ENCODE assay signal across 33 cellular contexts in genomic region chr5:75985077-75985476, GRCh38.
"Had no signal": no experiment of that assay in that cellular context is flagged by ENCODE, and none has a peak within 500 bp of the region (broad histone marks: within the 10 kb centered on the region; RNA-seq: fewer than 3 reads in every experiment).

No MANE protein-coding gene starts in this region.

- H3K4me1 ChIP-seq: ascending aorta, breast epithelium, colonic mucosa, esophagus muscularis mucosa, foreskin keratinocyte, gastrocnemius medialis, heart right ventricle had no signal

- H3K9me3 ChIP-seq: ascending aorta, breast epithelium, colonic mucosa, esophagus muscularis mucosa, gastrocnemius medialis, heart right ventricle had no signal

- H3K4me3 Mint-ChIP-seq: activated CD4-positive, alpha-beta memory T cell treated with anti-CD3 and anti-CD28 coated beads for 36 hours; activated CD4-positive, alpha-beta T cell treated with anti-CD3 and anti-CD28 coated beads for 36 hours; activated CD4-positive, alpha-beta T cell treated with anti-CD3 and anti-CD28 coated beads, Interleukin-2, amount 10 ng/mL, durations not matched to agents 24 days and 14 days; activated naive CD4-positive, alpha-beta T cell treated with anti-CD3 and anti-CD28 coated beads, Interleukin-2, amount 10 ng/mL, durations not matched to agents 7 days and 5 days; activated naive CD8-positive, alpha-beta T cell treated with anti-CD3 and anti-CD28 coated beads, Interleukin-2, amount 10 ng/mL, durations not matched to agents 7 days and 5 days; activated T-cell treated with anti-CD3 and anti-CD28 coated beads, Interleukin-2, amount 50 U/mL, for 24 hours; activated T-cell treated with anti-CD3 and anti-CD28 coated beads, Interleukin-2, amount 50 U/mL, for 72 hours; brain; T-helper 17 cell; T-helper 2 cell treated with Interferon-gamma antibody and Interleukin-4, amounts not matched to agents 5 μg/mL and 100 μg/mL, for 36 hours had no signal

- DNase-seq: activated CD4-positive, alpha-beta memory T cell treated with anti-CD3 and anti-CD28 coated beads for 36 hours; activated CD4-positive, alpha-beta T cell treated with anti-CD3 and anti-CD28 coated beads for 36 hours; activated CD4-positive, alpha-beta T cell treated with anti-CD3 and anti-CD28 coated beads, Interleukin-2, amount 10 ng/mL, durations not matched to agents 24 days and 14 days; activated CD4-positive, CD25-positive, alpha-beta regulatory T cell; activated CD4-positive, CD25-positive, alpha-beta regulatory T cell treated with anti-CD3 and anti-CD28 coated beads, Interleukin-2, amount 50 U/mL, for 72 hours; activated CD8-positive, alpha-beta memory T cell treated with anti-CD3 and anti-CD28 coated beads, Interleukin-2, amount 50 U/mL, for 48 hours; activated gamma-delta T cell; activated naive CD4-positive, alpha-beta T cell; activated naive CD4-positive, alpha-beta T cell treated with anti-CD3 and anti-CD28 coated beads, Interleukin-2, amount 10 ng/mL, durations not matched to agents 7 days and 5 days; activated naive CD8-positive, alpha-beta T cell treated with anti-CD3 and anti-CD28 coated beads, Interleukin-2, amount 10 ng/mL, durations not matched to agents 7 days and 5 days; activated T-cell treated with anti-CD3 and anti-CD28 coated beads for 4 hours; activated T-cell treated with anti-CD3 and anti-CD28 coated beads, Interleukin-2, amount 50 U/mL, for 24 hours; activated T-cell treated with anti-CD3 and anti-CD28 coated beads, Interleukin-2, amount 50 U/mL, for 72 hours; central memory CD4-positive, alpha-beta T cell; cerebellar nuclear complex; colonic mucosa; dorsolateral prefrontal cortex; effector memory CD4-positive, alpha-beta T cell; erythroblast; foreskin keratinocyte; gastrocnemius medialis; heart right ventricle; T-helper 17 cell; T1000; WERI-Rb-1 had no signal

- H2AFZ ChIP-seq: hepatocyte had no signal

- H3K4me3 ChIP-seq: ascending aorta, breast epithelium, cardiac muscle cell, colonic mucosa, dorsolateral prefrontal cortex, esophagus muscularis mucosa, gastrocnemius medialis, heart right ventricle, hepatocyte had no signal

- H3K27ac Mint-ChIP-seq: activated CD4-positive, alpha-beta memory T cell treated with anti-CD3 and anti-CD28 coated beads for 36 hours; activated CD4-positive, alpha-beta T cell treated with anti-CD3 and anti-CD28 coated beads for 36 hours; activated CD4-positive, alpha-beta T cell treated with anti-CD3 and anti-CD28 coated beads, Interleukin-2, amount 10 ng/mL, durations not matched to agents 24 days and 14 days; activated naive CD4-positive, alpha-beta T cell treated with anti-CD3 and anti-CD28 coated beads, Interleukin-2, amount 10 ng/mL, durations not matched to agents 7 days and 5 days; activated naive CD4-positive, alpha-beta T cell treated with anti-CD3 and anti-CD28 coated beads, Interleukin-2, amount 50 U/mL, for 72 hours; activated naive CD8-positive, alpha-beta T cell treated with anti-CD3 and anti-CD28 coated beads, Interleukin-2, amount 10 ng/mL, durations not matched to agents 7 days and 5 days; activated T-cell treated with anti-CD3 and anti-CD28 coated beads, Interleukin-2, amount 50 U/mL, for 24 hours; activated T-cell treated with anti-CD3 and anti-CD28 coated beads, Interleukin-2, amount 50 U/mL, for 72 hours; brain; T-helper 17 cell; T-helper 2 cell treated with Interferon-gamma antibody and Interleukin-4, amounts not matched to agents 5 μg/mL and 100 μg/mL, for 36 hours had no signal

- H3K9me3 Mint-ChIP-seq: activated CD4-positive, alpha-beta memory T cell treated with anti-CD3 and anti-CD28 coated beads for 36 hours; activated CD4-positive, alpha-beta T cell treated with anti-CD3 and anti-CD28 coated beads, Interleukin-2, amount 10 ng/mL, durations not matched to agents 24 days and 14 days; activated naive CD4-positive, alpha-beta T cell treated with anti-CD3 and anti-CD28 coated beads, Interleukin-2, amount 10 ng/mL, durations not matched to agents 7 days and 5 days; activated naive CD4-positive, alpha-beta T cell treated with anti-CD3 and anti-CD28 coated beads, Interleukin-2, amount 50 U/mL, for 72 hours; activated naive CD8-positive, alpha-beta T cell treated with anti-CD3 and anti-CD28 coated beads, Interleukin-2, amount 10 ng/mL, durations not matched to agents 7 days and 5 days; activated T-cell treated with anti-CD3 and anti-CD28 coated beads, Interleukin-2, amount 50 U/mL, for 24 hours; activated T-cell treated with anti-CD3 and anti-CD28 coated beads, Interleukin-2, amount 50 U/mL, for 72 hours; T-helper 2 cell treated with Interferon-gamma antibody and Interleukin-4, amounts not matched to agents 5 μg/mL and 100 μg/mL, for 36 hours had no signal

- H3K27me3 ChIP-seq: ascending aorta, breast epithelium, cardiac muscle cell, colonic mucosa, dorsolateral prefrontal cortex, esophagus muscularis mucosa, gastrocnemius medialis, heart right ventricle, hepatocyte had no signal

- H3K4me2 ChIP-seq: hepatocyte had no signal

- H3K27ac ChIP-seq: ascending aorta, breast epithelium, cardiac muscle cell, colonic mucosa, dorsolateral prefrontal cortex, esophagus muscularis mucosa, foreskin keratinocyte, gastrocnemius medialis, heart right ventricle, hepatocyte, WERI-Rb-1 had no signal

- H3K79me2 ChIP-seq: hepatocyte had no signal

- H3K36me3 ChIP-seq: ascending aorta, breast epithelium, cardiac muscle cell, colonic mucosa, esophagus muscularis mucosa, gastrocnemius medialis, heart right ventricle, WERI-Rb-1 had no signal

- H3K27me3 Mint-ChIP-seq: activated CD4-positive, alpha-beta memory T cell treated with anti-CD3 and anti-CD28 coated beads for 36 hours; activated naive CD4-positive, alpha-beta T cell treated with anti-CD3 and anti-CD28 coated beads, Interleukin-2, amount 10 ng/mL, durations not matched to agents 7 days and 5 days had no signal

- H3K36me3 Mint-ChIP-seq: activated CD4-positive, alpha-beta memory T cell treated with anti-CD3 and anti-CD28 coated beads for 36 hours; activated naive CD4-positive, alpha-beta T cell treated with anti-CD3 and anti-CD28 coated beads, Interleukin-2, amount 10 ng/mL, durations not matched to agents 7 days and 5 days; activated naive CD4-positive, alpha-beta T cell treated with anti-CD3 and anti-CD28 coated beads, Interleukin-2, amount 50 U/mL, for 72 hours; activated naive CD8-positive, alpha-beta T cell treated with anti-CD3 and anti-CD28 coated beads, Interleukin-2, amount 10 ng/mL, durations not matched to agents 7 days and 5 days; brain had no signal

- H3K4me1 Mint-ChIP-seq: activated CD4-positive, alpha-beta T cell treated with anti-CD3 and anti-CD28 coated beads for 36 hours; activated CD4-positive, alpha-beta T cell treated with anti-CD3 and anti-CD28 coated beads, Interleukin-2, amount 10 ng/mL, durations not matched to agents 24 days and 14 days; activated naive CD4-positive, alpha-beta T cell treated with anti-CD3 and anti-CD28 coated beads, Interleukin-2, amount 10 ng/mL, durations not matched to agents 7 days and 5 days; activated naive CD8-positive, alpha-beta T cell treated with anti-CD3 and anti-CD28 coated beads, Interleukin-2, amount 10 ng/mL, durations not matched to agents 7 days and 5 days; brain; T-helper 17 cell had no signal
